In the genomic region with DNA sequence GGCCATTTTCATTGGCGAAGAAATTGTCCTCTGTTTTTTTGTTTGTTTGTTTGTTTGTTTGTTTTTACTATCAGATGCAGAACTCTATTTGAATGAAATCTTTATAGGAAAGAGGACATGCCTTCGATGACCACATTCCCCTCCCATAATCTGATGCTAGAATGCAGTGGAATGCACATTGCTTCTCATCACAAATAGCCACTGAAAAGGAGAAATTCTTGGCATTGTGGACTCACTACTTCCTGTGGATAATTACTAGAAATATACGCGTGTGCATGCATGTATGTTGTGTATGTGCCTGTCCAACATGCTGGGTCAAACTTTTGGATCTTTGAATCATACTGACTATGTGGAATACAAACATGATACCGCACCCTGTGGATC, we compare ENCODE assay signal across 13 cellular contexts.
DNase-seq lines count a peak whose midpoint lies in the region; ATAC-seq and TF ChIP-seq lines count a peak whose summit lies in the region.
"Had no signal": no experiment of that assay in that cellular context is flagged by ENCODE, and none has a peak within 500 bp of the region (broad histone marks: within the 10 kb centered on the region; RNA-seq: fewer than 3 reads in every experiment).

No MANE protein-coding gene starts in this region.

- H3K9ac ChIP-seq in endodermal cell (ENCODE audit: extremely low read depth, low read length, poor library complexity, severe bottlenecking), result no peak overlapping the region

- no peaks in the 10 kb centered on the region for H3K27me3 Mint-ChIP-seq in activated B cell treated with CpG ODN at 0.5 μM for 24 hours
- H3K27me3 Mint-ChIP-seq in immature natural killer cell (ENCODE audit: low read depth in 3 of 3), result peaks cover 0 to 22% (median 15%) of the 10 kb centered on the region in 3 donors
- peaks cover 10% of the 10 kb centered on the region for H3K27me3 Mint-ChIP-seq in endodermal cell (ENCODE audit: insufficient read depth)
- no peaks in the 10 kb centered on the region for H3K27me3 Mint-ChIP-seq in glutamatergic neuron (ENCODE audit: unreplicated experiment)

- H3K36me3 ChIP-seq in right atrium auricular region (no peaks in the 10 kb centered on the region), endodermal cell (ENCODE audit: control insufficient read depth, insufficient read depth, low read length) (no peaks in the 10 kb centered on the region)

- H3K27me3 ChIP-seq in right atrium auricular region (no peaks in the 10 kb centered on the region), endodermal cell (ENCODE audit: control insufficient read depth, insufficient read depth, low read length, poor library complexity, severe bottlenecking) (no peaks in the 10 kb centered on the region)

- POLR2A ChIA-PET in activated B cell treated with CpG ODN at 0.5 μM for 24 hours (lab: Charles Lee), result interaction anchor here (1.0 to 1.2 kb wide), 3 partner anchors 9 to 70 kb away, joined by 3 to 6 read pairs (median 6); a partner anchor contains a TSS

- peak overlapping the region; percentile 79 for H3K27ac Mint-ChIP-seq in activated B cell treated with CpG ODN at 0.5 μM for 24 hours
- H3K27ac Mint-ChIP-seq in immature natural killer cell, result peak overlapping the region; percentile 88 to 100 (median 94)
- H3K27ac Mint-ChIP-seq in endodermal cell, result no peak overlapping the region
- H3K27ac Mint-ChIP-seq in glutamatergic neuron (ENCODE audit: unreplicated experiment), result no peak overlapping the region

- ATAC-seq in Right ventricle myocardium inferior, result no peak
- no peak for ATAC-seq in activated B cell treated with CpG ODN at 0.5 μM for 24 hours (ENCODE audit: low read depth)
- ATAC-seq: left colon had no signal

- no peak for TF ChIP-seq CTCF in right atrium auricular region (IDR thresholded peaks at IDR 0.05)
- no peak for TF ChIP-seq CTCF in activated B cell treated with CpG ODN at 0.5 μM for 24 hours (IDR thresholded peaks at IDR 0.05)
- no peak for TF ChIP-seq CTCF in endodermal cell (conservative IDR thresholded peaks at IDR 0.05)
- TF ChIP-seq CTCF in glutamatergic neuron (IDR thresholded peaks at IDR 0.05; ENCODE audit: partially characterized antibody, unreplicated experiment), result no peak

- DNase-seq in right atrium auricular region (ENCODE audit: low spot score) (peak; percentile 2), Right ventricle myocardium inferior (ENCODE audit: missing footprints) (no peak), activated B cell treated with CpG ODN at 0.5 μM for 24 hours (no peak), immature natural killer cell (no peak), OCI-M2 (lab: John Stamatoyannopoulos, UW; ENCODE audit: unreplicated experiment) (no peak), endodermal cell (no peak), HuH-7.5 (ENCODE audit: low spot score) (no peak), glutamatergic neuron (no peak)
- DNase-seq: activated CD4-positive, alpha-beta T cell treated with anti-CD3 and anti-CD28 coated beads for 48 hours; dorsolateral prefrontal cortex; left colon; NCI-H2107; NCI-H82 had no signal

- H3K9me3 ChIP-seq in right atrium auricular region, result no peaks in the 10 kb centered on the region
- peaks cover 7% of the 10 kb centered on the region for H3K9me3 ChIP-seq in endodermal cell (ENCODE audit: control insufficient read depth, low read length)

- H3K36me3 Mint-ChIP-seq in activated B cell treated with CpG ODN at 0.5 μM for 24 hours (ENCODE audit: low read depth) (no peaks in the 10 kb centered on the region), immature natural killer cell (peaks cover 0 to 8% (median 7%) of the 10 kb centered on the region in 3 donors), endodermal cell (ENCODE audit: low read depth) (no peaks in the 10 kb centered on the region), glutamatergic neuron (ENCODE audit: unreplicated experiment) (no peaks in the 10 kb centered on the region)

- H3K4me3 ChIP-seq in right atrium auricular region (no peak overlapping the region), endodermal cell (ENCODE audit: low read length) (no peak overlapping the region)

- H3K9me3 Mint-ChIP-seq in activated B cell treated with CpG ODN at 0.5 μM for 24 hours, result no peaks in the 10 kb centered on the region
- no peaks in the 10 kb centered on the region for H3K9me3 Mint-ChIP-seq in immature natural killer cell
- no peaks in the 10 kb centered on the region for H3K9me3 Mint-ChIP-seq in endodermal cell
- peaks cover 4% of the 10 kb centered on the region for H3K9me3 Mint-ChIP-seq in glutamatergic neuron (ENCODE audit: unreplicated experiment)

- 83 to 87% methylated on average over 1 to 5 of the region's 5 CpGs for WGBS in endodermal cell (ENCODE audit: insufficient coverage in 1 of 2, insufficient read length in 1 of 2), 2 experiments

- CTCF ChIA-PET in activated B cell treated with CpG ODN at 0.5 μM for 24 hours (lab: Charles Lee), result interaction anchor here (1.2 kb wide), 1 partner anchor 9 kb away, joined by 4 read pairs; no protein-coding TSS in a partner anchor

- H3K4me1 Mint-ChIP-seq in activated B cell treated with CpG ODN at 0.5 μM for 24 hours, result peaks cover 81% of the 10 kb centered on the region
- H3K4me1 Mint-ChIP-seq in immature natural killer cell, result peaks cover 81 to 86% of the 10 kb centered on the region in 2 donors
- H3K4me1 Mint-ChIP-seq in endodermal cell, result peaks cover 21% of the 10 kb centered on the region
- peaks cover 34% of the 10 kb centered on the region for H3K4me1 Mint-ChIP-seq in glutamatergic neuron (ENCODE audit: low read depth, unreplicated experiment)

- H3K4me3 Mint-ChIP-seq in activated B cell treated with CpG ODN at 0.5 μM for 24 hours, result peak overlapping the region; percentile 70
- H3K4me3 Mint-ChIP-seq in immature natural killer cell, result peak overlapping the region; percentile 36 to 60 (median 54)
- no peak overlapping the region for H3K4me3 Mint-ChIP-seq in endodermal cell
- H3K4me3 Mint-ChIP-seq in glutamatergic neuron (ENCODE audit: unreplicated experiment), result no peak overlapping the region

- H3K4me1 ChIP-seq in right atrium auricular region (no peaks in the 10 kb centered on the region), endodermal cell (ENCODE audit: control insufficient read depth, insufficient read depth, low read length) (peaks cover 11% of the 10 kb centered on the region)

- intact Hi-C loops in Right ventricle myocardium inferior (cut with DNase I) (no loop called here), activated B cell treated with CpG ODN at 0.5 μM for 24 hours (cut with micrococcal nuclease) (loop anchor here (1.0 to 5.0 kb wide), 3 partner anchors 9 to 71 kb away; a partner anchor contains a TSS)

- no peak overlapping the region for H3K27ac ChIP-seq in right atrium auricular region
- no peak overlapping the region for H3K27ac ChIP-seq in endodermal cell (ENCODE audit: low read depth, low read length)

Comparison
In these comparisons a context has a peak if more than half of its experiments do, and no peak if none do; other contexts are left out.
1. H3K27ac Mint-ChIP-seq: peak in activated B cell treated with CpG ODN at 0.5 μM for 24 hours (single experiment) and immature natural killer cell (6 of 6); none in endodermal cell (single experiment) and glutamatergic neuron (single experiment).
2. H3K4me3 Mint-ChIP-seq: peak in activated B cell treated with CpG ODN at 0.5 μM for 24 hours (single experiment) and immature natural killer cell (5 of 5); none in endodermal cell (single experiment) and glutamatergic neuron (single experiment).